5 cellular contexts compared by ENCODE assay signal in the genomic region with DNA sequence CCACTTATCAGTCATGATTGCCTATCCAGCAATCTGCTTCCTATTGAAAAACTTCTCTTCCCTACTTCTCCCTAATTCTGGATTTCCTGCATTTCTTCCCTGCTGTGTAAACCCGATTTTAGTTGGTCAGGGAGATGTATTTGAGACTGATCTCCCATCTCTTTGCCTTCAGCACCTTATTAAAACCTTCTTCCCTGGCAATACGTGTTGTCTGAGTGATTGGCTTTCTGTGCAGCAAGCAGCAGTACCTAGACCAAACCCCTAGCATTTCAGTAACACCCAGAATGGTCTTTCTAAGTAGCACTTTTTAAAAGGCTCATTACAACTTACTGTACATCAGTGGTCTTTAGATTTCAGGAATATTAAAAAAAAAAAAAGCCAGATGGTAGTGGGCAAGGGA.
"Had no signal": no experiment of that assay in that cellular context is flagged by ENCODE, and none has a peak within 500 bp of the region (broad histone marks: within the 10 kb centered on the region; RNA-seq: fewer than 3 reads in every experiment).

No MANE protein-coding gene starts in this region.

- H3K27me3 Mint-ChIP-seq: IgD-negative memory B cell had no signal

- DNase-seq: KBM-7, KG1 had no signal

- H3K4me1 Mint-ChIP-seq: IgD-negative memory B cell had no signal

- H3K36me3 Mint-ChIP-seq: IgD-negative memory B cell had no signal

- H3K27ac Mint-ChIP-seq: IgD-negative memory B cell had no signal

- H3K27ac ChIP-seq: HL-60 had no signal

- H3K4me3 Mint-ChIP-seq: IgD-negative memory B cell had no signal

- H3K4me3 ChIP-seq: K562 had no signal
